ENCODE assay signal across 29 cellular contexts in the genomic region with DNA sequence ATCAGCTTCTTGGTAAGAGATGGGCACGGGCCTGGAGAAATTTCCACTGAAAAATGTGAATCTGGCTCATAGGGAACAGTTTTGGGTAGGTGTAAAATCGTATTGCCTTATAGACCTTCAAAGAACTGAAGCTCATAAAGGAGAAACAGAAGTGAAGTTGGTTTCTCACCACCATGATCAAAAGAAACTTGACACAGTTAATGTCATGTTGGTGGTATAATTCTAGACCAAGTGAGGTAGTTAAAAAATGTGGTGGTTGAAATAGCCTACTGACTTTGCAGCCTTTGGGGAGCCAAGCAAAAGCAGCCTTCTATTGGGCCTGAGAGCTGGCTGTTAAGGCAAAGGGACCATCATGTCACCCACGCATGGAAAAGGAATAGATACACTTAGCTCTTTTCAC. TPM values are rescaled to one million over a fixed set of nuclear protein-coding genes. Genes with fewer than 3 reads are reported as not detected.
"Had no signal": no experiment of that assay in that cellular context is flagged by ENCODE, and none has a peak within 500 bp of the region (broad histone marks: within the 10 kb centered on the region; RNA-seq: fewer than 3 reads in every experiment).

No MANE protein-coding gene starts in this region.

- H3K9ac ChIP-seq: neural progenitor cell, parathyroid adenoma had no signal

- H3K36me3 Mint-ChIP-seq: neural progenitor cell; stimulated activated effector memory CD8-positive, alpha-beta T cell treated with anti-CD3 and anti-CD28 coated beads, Interleukin-12 subunit alpha, Interleukin-12 subunit beta, amount 100 ng/mL, for 72 hours had no signal

- H3K9me3 Mint-ChIP-seq: nephron; neural progenitor cell; stimulated activated effector memory CD8-positive, alpha-beta T cell treated with anti-CD3 and anti-CD28 coated beads, Interleukin-12 subunit alpha, Interleukin-12 subunit beta, amount 100 ng/mL, for 72 hours; stimulated activated naive CD8-positive, alpha-beta T cell treated with anti-CD3 and anti-CD28 coated beads, Interleukin-15, Interleukin-2, amounts not matched to agents 100 ng/mL and 50 ng/mL, for 24 hours had no signal

- H2AFZ ChIP-seq: neural progenitor cell, parathyroid adenoma had no signal

- H3K4me3 Mint-ChIP-seq: nephron; neural progenitor cell; stimulated activated effector memory CD8-positive, alpha-beta T cell treated with anti-CD3 and anti-CD28 coated beads, Interleukin-12 subunit alpha, Interleukin-12 subunit beta, amount 100 ng/mL, for 72 hours; stimulated activated naive B cell treated with anti-CD40 and anti-IgM and Interleukin-4, amounts not matched to agents 10 μg/mL and 1 μg/mL and 100 μg/mL, for 72 hours; stimulated activated naive CD8-positive, alpha-beta T cell treated with anti-CD3 and anti-CD28 coated beads, Interleukin-15, Interleukin-2, amounts not matched to agents 100 ng/mL and 50 ng/mL, for 24 hours had no signal

- DNase-seq: occipital lobe; ovary; posterior cingulate gyrus; psoas muscle; right cardiac atrium; right lobe of liver; sigmoid colon; small intestine; stimulated activated CD4-positive, alpha-beta T cell treated with anti-CD3 and anti-CD28 coated beads, Interleukin-15, amount 100 ng/mL, for 24 hours; stimulated activated CD4-positive, alpha-beta T cell treated with anti-CD3 and anti-CD28 coated beads, Interleukin-2, amount 100 ng/mL, for 24 hours; stimulated activated CD4-positive, alpha-beta T cell treated with anti-CD3 and anti-CD28 coated beads, Interleukin-2, amount 100 ng/mL, for 48 hours; stimulated activated CD4-positive, alpha-beta T cell treated with anti-CD3 and anti-CD28 coated beads, Interleukin-4, amount 100 ng/mL, for 24 hours; stimulated activated naive B cell treated with anti-CD40 and anti-IgM and Interleukin-4, amounts not matched to agents 10 μg/mL and 1 μg/mL and 100 μg/mL, for 72 hours; stimulated activated naive CD4-positive, alpha-beta T cell treated with Interleukin-2 at 50 U/mL for 16 hours; stomach; thyroid gland; trophoblast cell; upper lobe of left lung had no signal

- H3K4me2 ChIP-seq: neural progenitor cell had no signal

- H3K4me3 ChIP-seq: neural progenitor cell, ovary, psoas muscle, right lobe of liver, sigmoid colon, stomach, thoracic aorta, thyroid gland, tibial nerve, upper lobe of left lung, vagina had no signal

- FAIRE-seq: urothelium cell line had no signal

- H3K36me3 ChIP-seq: neural progenitor cell, ovary, right lobe of liver, sigmoid colon, stomach, thoracic aorta, thyroid gland, tibial nerve, upper lobe of left lung, vagina had no signal

- H3K27ac Mint-ChIP-seq: nephron; neural progenitor cell; progenitor cell of endocrine pancreas; stimulated activated effector memory CD8-positive, alpha-beta T cell treated with anti-CD3 and anti-CD28 coated beads, Interleukin-12 subunit alpha, Interleukin-12 subunit beta, amount 100 ng/mL, for 72 hours; stimulated activated naive B cell treated with anti-CD40 and anti-IgM and Interleukin-4, amounts not matched to agents 10 μg/mL and 1 μg/mL and 100 μg/mL, for 72 hours; stimulated activated naive CD8-positive, alpha-beta T cell treated with anti-CD3 and anti-CD28 coated beads, Interleukin-15, Interleukin-2, amounts not matched to agents 100 ng/mL and 50 ng/mL, for 24 hours had no signal

- H3K4me1 Mint-ChIP-seq: stimulated activated effector memory CD8-positive, alpha-beta T cell treated with anti-CD3 and anti-CD28 coated beads, Interleukin-12 subunit alpha, Interleukin-12 subunit beta, amount 100 ng/mL, for 72 hours had no signal

- H3K27me3 Mint-ChIP-seq: stimulated activated naive B cell treated with anti-CD40 and anti-IgM and Interleukin-4, amounts not matched to agents 10 μg/mL and 1 μg/mL and 100 μg/mL, for 72 hours had no signal

- ATAC-seq: psoas muscle; right cardiac atrium; right lobe of liver; stimulated activated effector memory CD8-positive, alpha-beta T cell treated with anti-CD3 and anti-CD28 coated beads, Interleukin-12 subunit alpha, Interleukin-12 subunit beta, amount 100 ng/mL, for 72 hours; stimulated activated naive B cell treated with anti-CD40 and anti-IgM and Interleukin-4, amounts not matched to agents 10 μg/mL and 1 μg/mL and 100 μg/mL, for 72 hours had no signal

- H3K79me2 ChIP-seq: parathyroid adenoma had no signal

- H3K4me1 ChIP-seq: parathyroid adenoma, psoas muscle, stomach, thyroid gland, vagina had no signal

- H3K9me3 ChIP-seq: ovary, psoas muscle, right lobe of liver, sigmoid colon, thoracic aorta, thyroid gland, tibial nerve, upper lobe of left lung, vagina had no signal

- H3K27me3 ChIP-seq: ovary, right lobe of liver, thyroid gland, tibial nerve, upper lobe of left lung, vagina had no signal

- H3K27ac ChIP-seq: neural progenitor cell, ovary, parathyroid adenoma, psoas muscle, right lobe of liver, sigmoid colon, stomach, thoracic aorta, thyroid gland, tibial nerve, upper lobe of left lung, vagina had no signal

RNA-seq across cellular contexts. Expression of gene CD1D, which starts 8.9 kb away (rescaled TPM):
- total RNA-seq: osteoblast, progenitor cell of endocrine pancreas had no signal
